13 cellular contexts compared by ENCODE assay signal in genomic region chr13:105774739-105775460, GRCh38.
DNase-seq lines count a peak whose midpoint lies in the region; ATAC-seq and TF ChIP-seq lines count a peak whose summit lies in the region.
"Had no signal": no experiment of that assay in that cellular context is flagged by ENCODE, and none has a peak within 500 bp of the region (broad histone marks: within the 10 kb centered on the region; RNA-seq: fewer than 3 reads in every experiment).

No MANE protein-coding gene starts in this region.

- no peaks in the 10 kb centered on the region for H3K36me3 ChIP-seq in Caco-2 (ENCODE audit: control insufficient read depth, insufficient read depth, low read length)
- no peaks in the 10 kb centered on the region for H3K36me3 ChIP-seq in Loucy (ENCODE audit: insufficient read depth, low read length)
- H3K36me3 ChIP-seq: cardiac muscle cell had no signal

- ATAC-seq in left lobe of liver = peak; percentile 53
- ATAC-seq in omental fat pad (ENCODE audit: low FRiP score) = no peak
- ATAC-seq: T-helper 17 cell had no signal

- peak; percentile 71 to 81 for DNase-seq in Caco-2
- peak; percentile 51 for DNase-seq in astrocyte of the cerebellum (ENCODE audit: low read depth)
- DNase-seq in left lobe of liver (ENCODE audit: low spot score) = no peak
- no peak for DNase-seq in HCEC 1CT
- no peak for DNase-seq in omental fat pad (ENCODE audit: low spot score)
- no peak for DNase-seq in NCI-H1436 (lab: John Stamatoyannopoulos, UW)
- no peak for DNase-seq in hypothalamus (lab: John Stamatoyannopoulos, UW)
- DNase-seq: activated CD4-positive, alpha-beta memory T cell treated with anti-CD3 and anti-CD28 coated beads, Interleukin-2, amount 10 ng/mL, durations not matched to agents 7 days and 5 days; activated gamma-delta T cell; NCI-H2171; T-helper 17 cell had no signal

- no peaks in the 10 kb centered on the region for H3K36me3 Mint-ChIP-seq in Caco-2 (ENCODE audit: insufficient read depth, unreplicated experiment)

- peak overlapping the region; percentile 39 for H3K27ac Mint-ChIP-seq in Caco-2 (ENCODE audit: unreplicated experiment)
- H3K27ac Mint-ChIP-seq: activated CD4-positive, alpha-beta memory T cell treated with anti-CD3 and anti-CD28 coated beads, Interleukin-2, amount 10 ng/mL, durations not matched to agents 7 days and 5 days; T-helper 17 cell had no signal

- no peak overlapping the region for H2AFZ ChIP-seq in Loucy (ENCODE audit: low read length)

- POLR2A ChIA-PET in Caco-2 (lab: Charles Lee) = no interaction called here

- H3K9me2 ChIP-seq in Loucy (replicated peaks; ENCODE audit: low read depth, low read length) = no peaks in the 10 kb centered on the region

- H3K9ac ChIP-seq in Loucy (ENCODE audit: low read depth, low read length, poor library complexity, severe bottlenecking) = no peak overlapping the region

- in situ Hi-C loops in astrocyte of the cerebellum (cut with HindIII; ENCODE audit: low sequenced_read_pairs) = no loop called here

- TF ChIP-seq CTCF in Caco-2 (IDR thresholded peaks at IDR 0.05; ENCODE audit: insufficient read depth in 1 of 2, low read depth in 1 of 2, low read length in 1 of 2, severe bottlenecking in 1 of 2, unreplicated experiment in 1 of 2) (no peak), Loucy (conservative IDR thresholded peaks at IDR 0.05; ENCODE audit: low read length) (no peak), astrocyte of the cerebellum (IDR thresholded peaks at IDR 0.05; ENCODE audit: low read depth, low read length, missing control alignments) (no peak), omental fat pad (IDR thresholded peaks at IDR 0.05) (no peak)

- CTCF ChIA-PET in Caco-2 (lab: Charles Lee) = no interaction called here

- no peaks in the 10 kb centered on the region for H4K20me1 ChIP-seq in Loucy (ENCODE audit: insufficient read depth, low read length, poor library complexity, severe bottlenecking)

- H3K79me2 ChIP-seq in Loucy (ENCODE audit: insufficient read depth, low read length) = no peaks in the 10 kb centered on the region

- H3F3A ChIP-seq in Loucy (ENCODE audit: low read depth) = no peaks in the 10 kb centered on the region

- no TSS peak for BruUV-seq in Caco-2 (replicated peaks; lab: Mats Ljungman, UMichigan)

- no peaks in the 10 kb centered on the region for H3K27me3 ChIP-seq in Caco-2 (replicated peaks; ENCODE audit: control insufficient read depth, insufficient read depth, low read length)
- no peaks in the 10 kb centered on the region for H3K27me3 ChIP-seq in Loucy (ENCODE audit: insufficient read depth, low read length, poor library complexity, severe bottlenecking)
- H3K27me3 ChIP-seq: cardiac muscle cell had no signal

- no peaks in the 10 kb centered on the region for H3K9me3 Mint-ChIP-seq in Caco-2 (ENCODE audit: unreplicated experiment)
- H3K9me3 Mint-ChIP-seq: activated CD4-positive, alpha-beta memory T cell treated with anti-CD3 and anti-CD28 coated beads, Interleukin-2, amount 10 ng/mL, durations not matched to agents 7 days and 5 days had no signal

- no peaks in the 10 kb centered on the region for H3K27me3 Mint-ChIP-seq in Caco-2 (ENCODE audit: insufficient read depth, unreplicated experiment)
- H3K27me3 Mint-ChIP-seq: activated CD4-positive, alpha-beta memory T cell treated with anti-CD3 and anti-CD28 coated beads, Interleukin-2, amount 10 ng/mL, durations not matched to agents 7 days and 5 days; T-helper 17 cell had no signal

- H3K4me1 ChIP-seq in Caco-2 = peaks cover 38% of the 10 kb centered on the region
- no peaks in the 10 kb centered on the region for H3K4me1 ChIP-seq in Loucy (ENCODE audit: insufficient read depth, low read length, poor library complexity, severe bottlenecking)

- H3K4me3 Mint-ChIP-seq in Caco-2 (ENCODE audit: unreplicated experiment) = peak overlapping the region; percentile 60
- H3K4me3 Mint-ChIP-seq: activated CD4-positive, alpha-beta memory T cell treated with anti-CD3 and anti-CD28 coated beads, Interleukin-2, amount 10 ng/mL, durations not matched to agents 7 days and 5 days; T-helper 17 cell had no signal

- peak overlapping the region; percentile 25 for H3K4me2 ChIP-seq in Loucy (ENCODE audit: low read depth, low read length, poor library complexity, severe bottlenecking)

- H3K4me3 ChIP-seq in Caco-2 (ENCODE audit: low read depth, low read length) (no peak overlapping the region), Loucy (ENCODE audit: low read length, poor library complexity, severe bottlenecking) (peak overlapping the region; percentile 25), astrocyte of the cerebellum (ENCODE audit: low read depth, low read length) (no peak overlapping the region)
- H3K4me3 ChIP-seq: cardiac muscle cell had no signal

- peaks cover 33% of the 10 kb centered on the region for H3K4me1 Mint-ChIP-seq in Caco-2 (ENCODE audit: low read depth, unreplicated experiment)
- H3K4me1 Mint-ChIP-seq: activated CD4-positive, alpha-beta memory T cell treated with anti-CD3 and anti-CD28 coated beads, Interleukin-2, amount 10 ng/mL, durations not matched to agents 7 days and 5 days; T-helper 17 cell had no signal

- intact Hi-C loops in Caco-2 (cut with micrococcal nuclease; ENCODE audit: unreplicated experiment) = loop anchor here (1.0 to 5.0 kb wide), 4 partner anchors 42 to 757 kb away; no protein-coding TSS in a partner anchor

- H3K9me3 ChIP-seq in Caco-2 (no peaks in the 10 kb centered on the region), Loucy (ENCODE audit: insufficient read depth, low read depth, low read length) (no peaks in the 10 kb centered on the region)

Comparison
In these comparisons a context has a peak if more than half of its experiments do, and no peak if none do; other contexts are left out.
1. DNase-seq: peak in Caco-2 (2 of 2) and astrocyte of the cerebellum (single experiment); none in left lobe of liver (single experiment), HCEC 1CT (single experiment), omental fat pad (single experiment), NCI-H1436 (single experiment) and hypothalamus (0 of 51).